In the genomic region with DNA sequence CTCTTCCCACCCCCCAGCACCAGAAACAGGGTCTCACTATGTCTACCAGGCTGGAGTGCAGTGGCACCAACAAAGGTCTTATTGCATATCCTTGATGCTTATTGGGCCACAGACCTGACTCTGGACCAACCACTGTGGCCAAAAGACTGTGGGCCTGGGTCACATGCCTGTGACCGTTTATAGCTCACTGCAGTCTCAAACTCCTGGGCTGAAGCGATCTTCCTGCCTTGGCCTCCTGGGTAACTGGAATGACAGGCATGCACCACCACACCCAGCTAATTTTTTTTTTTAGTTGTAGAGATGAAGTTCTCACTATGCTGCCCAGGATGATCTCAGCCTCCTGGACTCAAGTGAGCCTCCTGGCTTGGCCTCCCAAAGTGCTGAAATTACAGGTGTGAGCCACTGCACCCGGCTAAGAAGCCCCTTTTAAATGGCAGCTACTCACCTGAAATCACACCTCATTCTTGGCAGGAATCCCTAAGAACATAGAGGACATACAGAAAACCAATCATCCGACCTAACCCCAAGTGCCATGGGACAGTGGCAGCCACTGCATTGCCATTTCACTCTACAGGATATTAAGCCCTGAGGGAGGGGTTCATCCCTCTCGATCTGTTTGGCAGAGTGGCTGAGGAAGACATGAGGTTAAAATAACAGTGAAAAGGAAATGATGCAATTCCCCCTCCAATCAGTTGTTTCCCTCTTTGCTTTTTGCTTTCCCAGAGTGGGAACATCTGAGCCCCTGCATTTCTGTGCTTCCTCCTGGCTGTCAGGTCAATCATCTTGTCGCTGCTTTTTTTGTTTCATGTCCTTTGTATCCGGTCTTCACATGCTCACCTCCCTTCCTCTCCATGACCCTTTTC, we compare ENCODE assay signal across 19 cellular contexts.
DNase-seq lines count a peak whose midpoint lies in the region; ATAC-seq and TF ChIP-seq lines count a peak whose summit lies in the region.
"Had no signal": no experiment of that assay in that cellular context is flagged by ENCODE, and none has a peak within 500 bp of the region (broad histone marks: within the 10 kb centered on the region; RNA-seq: fewer than 3 reads in every experiment).

No MANE protein-coding gene starts in this region.

- POLR2A ChIA-PET in HCT116 (lab: Charles Lee) (no interaction called here), RWPE1 (lab: Yijun Ruan, JAX; ENCODE audit: low non-redundant PET) (no interaction called here)

- no peak overlapping the region for H3K4me3 ChIP-seq in HCT116 (replicated peaks in 1 of 2; ENCODE audit: low read depth in 1 of 2, low read length in 2 of 2)
- H3K4me3 ChIP-seq in foreskin fibroblast (ENCODE audit: low read depth in 1 of 2, low read length in 2 of 2), result no peak overlapping the region
- H3K4me3 ChIP-seq: dorsolateral prefrontal cortex, ovary, thoracic aorta had no signal

- no peak overlapping the region for H3K27ac ChIP-seq in HCT116 (ENCODE audit: low read depth, low read length)
- H3K27ac ChIP-seq in RWPE1, result no peak overlapping the region
- H3K27ac ChIP-seq: dorsolateral prefrontal cortex, ovary, thoracic aorta had no signal

- peaks cover 9 to 12% of the 10 kb centered on the region in 2 experiments; a peak in 2 of 4 replicates for H3K4me1 ChIP-seq in HCT116 (ENCODE audit: control insufficient read depth in 1 of 2, insufficient read depth in 2 of 2, low read length in 2 of 2)

- ATAC-seq in HCT116 (peak; percentile 63), memory B cell (ENCODE audit: low read depth) (no peak)
- ATAC-seq in stimulated activated naive B cell treated with anti-CD40 and anti-IgM and Interleukin-4, amounts not matched to agents 10 μg/mL and 1 μg/mL and 100 μg/mL, for 72 hours (replicated peaks), result no peak

- no peak overlapping the region for H3K9ac ChIP-seq in HCT116 (ENCODE audit: low read length)

- H3K9me2 ChIP-seq in HCT116 (ENCODE audit: insufficient read depth), result no peaks in the 10 kb centered on the region

- no peak for TF ChIP-seq RAD21 in HCT116 (IDR thresholded peaks at IDR 0.05; ENCODE audit: low read depth)

- peaks cover 4% of the 10 kb centered on the region for H3K36me3 Mint-ChIP-seq in memory B cell
- H3K36me3 Mint-ChIP-seq in stimulated activated naive B cell treated with anti-CD40 and anti-IgM and Interleukin-4, amounts not matched to agents 10 μg/mL and 1 μg/mL and 100 μg/mL, for 72 hours, result peaks cover 5 to 12% of the 10 kb centered on the region in 2 donors

- no peak for TF ChIP-seq CTCF in HCT116 (IDR thresholded peaks at IDR 0.05 in 2 of 3, conservative IDR thresholded peaks at IDR 0.05 in 1 of 3; ENCODE audit: borderline replicate concordance in 1 of 3, insufficient read depth in 1 of 3, low read depth in 2 of 3, low read length in 2 of 3)
- TF ChIP-seq CTCF in RWPE1 (conservative IDR thresholded peaks at IDR 0.05; ENCODE audit: low read depth), result no peak
- no peak for TF ChIP-seq CTCF in foreskin fibroblast (IDR thresholded peaks at IDR 0.05; ENCODE audit: low read depth, low read length)

- CTCF ChIA-PET in HCT116 (lab: Charles Lee) (no interaction called here), RWPE1 (lab: Yijun Ruan, JAX) (interaction anchor here (0.9 kb wide), 1 partner anchor 28 kb away, joined by 4 read pairs; no protein-coding TSS in a partner anchor)

- BruUV-seq in HCT116 (replicated peaks; lab: Mats Ljungman, UMichigan), result no TSS peak

- H3K4me2 ChIP-seq in HCT116 (ENCODE audit: low read length), result no peak overlapping the region; the same call in 1 of the 2 replicates

- intact Hi-C loops in HCT116 (cut with micrococcal nuclease), result no loop called here

- no peaks in the 10 kb centered on the region for H4K20me1 ChIP-seq in HCT116 (ENCODE audit: insufficient read depth)

- TF ChIP-seq POLR2A in HCT116 (IDR thresholded peaks at IDR 0.05; ENCODE audit: borderline replicate concordance, extremely low read depth, insufficient read depth, insufficient read length), result no peak

- H3K27me3 Mint-ChIP-seq in memory B cell, result peaks cover 4% of the 10 kb centered on the region
- H3K27me3 Mint-ChIP-seq in stimulated activated naive B cell treated with anti-CD40 and anti-IgM and Interleukin-4, amounts not matched to agents 10 μg/mL and 1 μg/mL and 100 μg/mL, for 72 hours, result no peaks in the 10 kb centered on the region
- H3K27me3 Mint-ChIP-seq: B cell had no signal

- H3K27me3 ChIP-seq in HCT116 (ENCODE audit: insufficient read depth, low read length), result no peaks in the 10 kb centered on the region
- H3K27me3 ChIP-seq: dorsolateral prefrontal cortex, ovary had no signal

- no peak for DNase-seq in HCT116 (ENCODE audit: low read depth, low spot score)
- peak; percentile 46 to 52 for DNase-seq in NOMO-1 (lab: John Stamatoyannopoulos, UW; ENCODE audit: unreplicated experiment in 2 of 2)
- peak; percentile 56 for DNase-seq in dermis blood vessel endothelial cell
- no peak for DNase-seq in memory B cell (ENCODE audit: low spot score in 2 of 2)
- DNase-seq in stimulated activated naive B cell treated with anti-CD40 and anti-IgM and Interleukin-4, amounts not matched to agents 10 μg/mL and 1 μg/mL and 100 μg/mL, for 72 hours, result no peak
- DNase-seq in RWPE1 (ENCODE audit: low spot score), result no peak
- DNase-seq in foreskin fibroblast, result no peak
- DNase-seq: activated CD4-positive, alpha-beta T cell treated with anti-CD3 and anti-CD28 coated beads for 1 hour; activated naive CD4-positive, alpha-beta T cell treated with anti-CD3 and anti-CD28 coated beads for 36 hours; DMS 273 treated with DMSO at 0.1 percent for 48 hours; dorsolateral prefrontal cortex; NCI-H1105; NCI-H774; ovary; small intestine; stimulated activated CD4-positive, alpha-beta T cell treated with anti-CD3 and anti-CD28 coated beads, Interleukin-4, amount 100 ng/mL, for 4 hours; T-helper 2 cell had no signal

- H2AFZ ChIP-seq in HCT116 (ENCODE audit: low read depth, low read length, poor library complexity, severe bottlenecking), result no peak overlapping the region

- RAD21 ChIA-PET in HCT116 (lab: Charles Lee; ENCODE audit: low non-redundant PET in 1 of 2, low total read pairs in 2 of 2, uncharacterized antibody in 2 of 2, unreplicated experiment in 2 of 2), result no interaction called here

- peaks cover 2% of the 10 kb centered on the region for H3K4me1 Mint-ChIP-seq in memory B cell
- peaks cover 8 to 11% of the 10 kb centered on the region in 2 donors for H3K4me1 Mint-ChIP-seq in stimulated activated naive B cell treated with anti-CD40 and anti-IgM and Interleukin-4, amounts not matched to agents 10 μg/mL and 1 μg/mL and 100 μg/mL, for 72 hours
- H3K4me1 Mint-ChIP-seq: B cell had no signal

- H3K27ac Mint-ChIP-seq in memory B cell, result peak overlapping the region; percentile 0
- no peak overlapping the region for H3K27ac Mint-ChIP-seq in stimulated activated naive B cell treated with anti-CD40 and anti-IgM and Interleukin-4, amounts not matched to agents 10 μg/mL and 1 μg/mL and 100 μg/mL, for 72 hours
- H3K27ac Mint-ChIP-seq: activated naive CD4-positive, alpha-beta T cell treated with anti-CD3 and anti-CD28 coated beads for 36 hours; B cell had no signal

- no peak overlapping the region for H3K4me3 Mint-ChIP-seq in memory B cell
- H3K4me3 Mint-ChIP-seq in stimulated activated naive B cell treated with anti-CD40 and anti-IgM and Interleukin-4, amounts not matched to agents 10 μg/mL and 1 μg/mL and 100 μg/mL, for 72 hours, result no peak overlapping the region
- H3K4me3 Mint-ChIP-seq: activated naive CD4-positive, alpha-beta T cell treated with anti-CD3 and anti-CD28 coated beads for 36 hours; B cell had no signal

- no peaks in the 10 kb centered on the region for H3K79me2 ChIP-seq in HCT116 (ENCODE audit: insufficient read depth, low read length)

- H3K9me3 ChIP-seq in HCT116 (ENCODE audit: control insufficient read depth in 1 of 2, insufficient read depth in 1 of 2, low read depth in 1 of 2, low read length in 2 of 2), result no peaks in the 10 kb centered on the region
- H3K9me3 ChIP-seq: ovary, thoracic aorta had no signal

- no peaks in the 10 kb centered on the region for H3K36me3 ChIP-seq in HCT116 (ENCODE audit: control insufficient read depth in 1 of 2, insufficient read depth in 2 of 2, low read length in 2 of 2)
- H3K36me3 ChIP-seq: ovary, thoracic aorta had no signal

- H3K9me3 Mint-ChIP-seq in memory B cell, result no peaks in the 10 kb centered on the region
- peaks cover 0 to 4% of the 10 kb centered on the region in 2 donors for H3K9me3 Mint-ChIP-seq in stimulated activated naive B cell treated with anti-CD40 and anti-IgM and Interleukin-4, amounts not matched to agents 10 μg/mL and 1 μg/mL and 100 μg/mL, for 72 hours

TF ChIP-seq in HCT116, 20 proteins besides CTCF, POLR2A, EP300 and RAD21:
- TF ChIP-seq, protein P1, sequence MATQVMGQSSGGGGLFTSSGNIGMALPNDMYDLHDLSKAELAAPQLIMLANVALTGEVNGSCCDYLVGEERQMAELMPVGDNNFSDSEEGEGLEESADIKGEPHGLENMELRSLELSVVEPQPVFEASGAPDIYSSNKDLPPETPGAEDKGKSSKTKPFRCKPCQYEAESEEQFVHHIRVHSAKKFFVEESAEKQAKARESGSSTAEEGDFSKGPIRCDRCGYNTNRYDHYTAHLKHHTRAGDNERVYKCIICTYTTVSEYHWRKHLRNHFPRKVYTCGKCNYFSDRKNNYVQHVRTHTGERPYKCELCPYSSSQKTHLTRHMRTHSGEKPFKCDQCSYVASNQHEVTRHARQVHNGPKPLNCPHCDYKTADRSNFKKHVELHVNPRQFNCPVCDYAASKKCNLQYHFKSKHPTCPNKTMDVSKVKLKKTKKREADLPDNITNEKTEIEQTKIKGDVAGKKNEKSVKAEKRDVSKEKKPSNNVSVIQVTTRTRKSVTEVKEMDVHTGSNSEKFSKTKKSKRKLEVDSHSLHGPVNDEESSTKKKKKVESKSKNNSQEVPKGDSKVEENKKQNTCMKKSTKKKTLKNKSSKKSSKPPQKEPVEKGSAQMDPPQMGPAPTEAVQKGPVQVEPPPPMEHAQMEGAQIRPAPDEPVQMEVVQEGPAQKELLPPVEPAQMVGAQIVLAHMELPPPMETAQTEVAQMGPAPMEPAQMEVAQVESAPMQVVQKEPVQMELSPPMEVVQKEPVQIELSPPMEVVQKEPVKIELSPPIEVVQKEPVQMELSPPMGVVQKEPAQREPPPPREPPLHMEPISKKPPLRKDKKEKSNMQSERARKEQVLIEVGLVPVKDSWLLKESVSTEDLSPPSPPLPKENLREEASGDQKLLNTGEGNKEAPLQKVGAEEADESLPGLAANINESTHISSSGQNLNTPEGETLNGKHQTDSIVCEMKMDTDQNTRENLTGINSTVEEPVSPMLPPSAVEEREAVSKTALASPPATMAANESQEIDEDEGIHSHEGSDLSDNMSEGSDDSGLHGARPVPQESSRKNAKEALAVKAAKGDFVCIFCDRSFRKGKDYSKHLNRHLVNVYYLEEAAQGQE (IDR thresholded peaks at IDR 0.05; ENCODE audit: low read depth), result no peak
- TF ChIP-seq YY1 (IDR thresholded peaks at IDR 0.05; ENCODE audit: extremely low read depth, insufficient replicate concordance, low read depth, low read length) (no peak), SIN3A (IDR thresholded peaks at IDR 0.05; ENCODE audit: low read depth) (no peak), JUND (IDR thresholded peaks at IDR 0.05) (no peak)
- TF ChIP-seq, protein P2, sequence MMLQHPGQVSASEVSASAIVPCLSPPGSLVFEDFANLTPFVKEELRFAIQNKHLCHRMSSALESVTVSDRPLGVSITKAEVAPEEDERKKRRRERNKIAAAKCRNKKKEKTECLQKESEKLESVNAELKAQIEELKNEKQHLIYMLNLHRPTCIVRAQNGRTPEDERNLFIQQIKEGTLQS (IDR thresholded peaks at IDR 0.05), result no peak

Comparison
In these comparisons a context has a peak if more than half of its experiments do, and no peak if none do; other contexts are left out.
1. DNase-seq: peak in NOMO-1 (2 of 2) and dermis blood vessel endothelial cell (single experiment); none in HCT116 (single experiment), memory B cell (0 of 2), stimulated activated naive B cell treated with anti-CD40 and anti-IgM and Interleukin-4, amounts not matched to agents 10 μg/mL and 1 μg/mL and 100 μg/mL, for 72 hours (single experiment), RWPE1 (single experiment) and foreskin fibroblast (0 of 2).